Comparison of ENCODE assay signal across 29 cellular contexts in the genomic region with DNA sequence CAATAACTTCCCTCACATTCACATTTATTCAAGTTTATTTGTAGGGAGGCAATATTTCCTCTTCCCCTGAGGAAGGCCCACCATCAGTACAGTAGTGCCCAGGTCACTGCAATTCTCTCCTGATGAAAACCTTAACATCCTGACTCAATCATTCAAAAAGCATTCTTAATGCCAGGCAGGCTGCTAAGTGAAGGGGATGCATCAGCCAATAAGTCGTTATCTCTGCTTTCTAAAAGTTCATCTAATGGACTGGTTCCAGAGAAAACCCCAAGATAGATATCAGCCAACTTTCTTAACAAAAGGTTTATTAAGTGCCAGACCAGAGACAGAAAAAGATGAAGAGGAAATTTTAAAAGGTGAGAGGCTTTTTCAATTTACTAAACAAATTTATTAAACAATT.
"Had no signal": no experiment of that assay in that cellular context is flagged by ENCODE, and none has a peak within 500 bp of the region (broad histone marks: within the 10 kb centered on the region; RNA-seq: fewer than 3 reads in every experiment).

No MANE protein-coding gene starts in this region.

- DNase-seq: activated CD4-positive, alpha-beta memory T cell treated with anti-CD3 and anti-CD28 coated beads for 36 hours; activated CD4-positive, alpha-beta T cell treated with anti-CD3 and anti-CD28 coated beads for 36 hours; activated CD4-positive, alpha-beta T cell treated with anti-CD3 and anti-CD28 coated beads, Interleukin-2, amount 10 ng/mL, durations not matched to agents 24 days and 14 days; activated CD4-positive, CD25-positive, alpha-beta regulatory T cell; activated CD4-positive, CD25-positive, alpha-beta regulatory T cell treated with anti-CD3 and anti-CD28 coated beads, Interleukin-2, amount 50 U/mL, for 72 hours; activated CD8-positive, alpha-beta memory T cell treated with anti-CD3 and anti-CD28 coated beads, Interleukin-2, amount 10 ng/mL, durations not matched to agents 7 days and 5 days; activated CD8-positive, alpha-beta memory T cell treated with anti-CD3 and anti-CD28 coated beads, Interleukin-2, amount 50 U/mL, for 4 hours; activated CD8-positive, alpha-beta T cell treated with anti-CD3 and anti-CD28 coated beads, Interleukin-2, amount 10 ng/mL, durations not matched to agents 7 days and 5 days; activated gamma-delta T cell; activated naive CD4-positive, alpha-beta T cell treated with anti-CD3 and anti-CD28 coated beads, Interleukin-2, amount 50 U/mL, for 16 hours; activated naive CD4-positive, alpha-beta T cell treated with Interleukin-2 at 50 U/mL for 16 hours; activated T-cell treated with anti-CD3 and anti-CD28 coated beads, Interleukin-2, amount 50 U/mL, for 24 hours; activated T-cell treated with anti-CD3 and anti-CD28 coated beads, Interleukin-2, amount 50 U/mL, for 72 hours; adrenal gland; amygdala; aorta; body of pancreas; caudate nucleus; cerebellar nuclear complex; effector CD4-positive, alpha-beta T cell; esophagus squamous epithelium; foreskin melanocyte; heart right ventricle; T-helper 2 cell had no signal

- H3K4me3 Mint-ChIP-seq: activated CD4-positive, alpha-beta memory T cell treated with anti-CD3 and anti-CD28 coated beads for 36 hours; activated CD4-positive, alpha-beta T cell treated with anti-CD3 and anti-CD28 coated beads for 36 hours; activated CD4-positive, alpha-beta T cell treated with anti-CD3 and anti-CD28 coated beads, Interleukin-2, amount 10 ng/mL, durations not matched to agents 24 days and 14 days; activated CD8-positive, alpha-beta memory T cell treated with anti-CD3 and anti-CD28 coated beads, Interleukin-2, amount 10 ng/mL, durations not matched to agents 7 days and 5 days; activated CD8-positive, alpha-beta T cell treated with anti-CD3 and anti-CD28 coated beads, Interleukin-2, amount 10 ng/mL, durations not matched to agents 7 days and 5 days; activated T-cell treated with anti-CD3 and anti-CD28 coated beads, Interleukin-2, amount 50 U/mL, for 24 hours; activated T-cell treated with anti-CD3 and anti-CD28 coated beads, Interleukin-2, amount 50 U/mL, for 72 hours; dendritic cell treated with granulocyte-macrophage colony-stimulating factor and Interleukin-4, amounts not matched to agents 40 ng/mL and 50 ng/mL, for 4 days had no signal

- H3K9me3 ChIP-seq: adrenal gland, body of pancreas, esophagus squamous epithelium, gastroesophageal sphincter, heart right ventricle had no signal

- H3K9me3 Mint-ChIP-seq: activated CD4-positive, alpha-beta memory T cell treated with anti-CD3 and anti-CD28 coated beads for 36 hours; activated CD4-positive, alpha-beta T cell treated with anti-CD3 and anti-CD28 coated beads, Interleukin-2, amount 10 ng/mL, durations not matched to agents 24 days and 14 days; activated T-cell treated with anti-CD3 and anti-CD28 coated beads, Interleukin-2, amount 50 U/mL, for 24 hours; activated T-cell treated with anti-CD3 and anti-CD28 coated beads, Interleukin-2, amount 50 U/mL, for 72 hours; dendritic cell treated with granulocyte-macrophage colony-stimulating factor and Interleukin-4, amounts not matched to agents 40 ng/mL and 50 ng/mL, for 4 days had no signal

- H2AFZ ChIP-seq: hepatocyte had no signal

- H3K4me2 ChIP-seq: hepatocyte had no signal

- H3K36me3 ChIP-seq: adrenal gland, gastroesophageal sphincter had no signal

- H3K27ac Mint-ChIP-seq: activated CD4-positive, alpha-beta memory T cell treated with anti-CD3 and anti-CD28 coated beads for 36 hours; activated CD4-positive, alpha-beta T cell treated with anti-CD3 and anti-CD28 coated beads for 36 hours; activated CD4-positive, alpha-beta T cell treated with anti-CD3 and anti-CD28 coated beads, Interleukin-2, amount 10 ng/mL, durations not matched to agents 24 days and 14 days; activated CD8-positive, alpha-beta memory T cell treated with anti-CD3 and anti-CD28 coated beads, Interleukin-2, amount 10 ng/mL, durations not matched to agents 7 days and 5 days; activated CD8-positive, alpha-beta T cell treated with anti-CD3 and anti-CD28 coated beads, Interleukin-2, amount 10 ng/mL, durations not matched to agents 7 days and 5 days; activated T-cell treated with anti-CD3 and anti-CD28 coated beads, Interleukin-2, amount 50 U/mL, for 24 hours; activated T-cell treated with anti-CD3 and anti-CD28 coated beads, Interleukin-2, amount 50 U/mL, for 72 hours; dendritic cell treated with granulocyte-macrophage colony-stimulating factor and Interleukin-4, amounts not matched to agents 40 ng/mL and 50 ng/mL, for 4 days had no signal

- H3K27ac ChIP-seq: adrenal gland, body of pancreas, coronary artery, epithelial cell of prostate, esophagus squamous epithelium, gastroesophageal sphincter, heart right ventricle, hepatocyte had no signal

- ATAC-seq: activated CD4-positive, alpha-beta T cell treated with anti-CD3 and anti-CD28 coated beads for 36 hours; activated CD8-positive, alpha-beta memory T cell treated with anti-CD3 and anti-CD28 coated beads, Interleukin-2, amount 10 ng/mL, durations not matched to agents 7 days and 5 days; activated CD8-positive, alpha-beta T cell treated with anti-CD3 and anti-CD28 coated beads, Interleukin-2, amount 10 ng/mL, durations not matched to agents 7 days and 5 days; activated T-cell treated with anti-CD3 and anti-CD28 coated beads, Interleukin-2, amount 50 U/mL, for 72 hours; body of pancreas; gastroesophageal sphincter; heart right ventricle had no signal

- H3K4me3 ChIP-seq: adrenal gland, body of pancreas, coronary artery, esophagus squamous epithelium, gastroesophageal sphincter, heart right ventricle, hepatocyte had no signal

- H3K27me3 ChIP-seq: adrenal gland, body of pancreas, gastroesophageal sphincter, hepatocyte had no signal

- H3K27me3 Mint-ChIP-seq: activated CD4-positive, alpha-beta memory T cell treated with anti-CD3 and anti-CD28 coated beads for 36 hours; activated CD4-positive, alpha-beta T cell treated with anti-CD3 and anti-CD28 coated beads for 36 hours; activated CD4-positive, alpha-beta T cell treated with anti-CD3 and anti-CD28 coated beads, Interleukin-2, amount 10 ng/mL, durations not matched to agents 24 days and 14 days; activated CD8-positive, alpha-beta memory T cell treated with anti-CD3 and anti-CD28 coated beads, Interleukin-2, amount 10 ng/mL, durations not matched to agents 7 days and 5 days; activated T-cell treated with anti-CD3 and anti-CD28 coated beads, Interleukin-2, amount 50 U/mL, for 24 hours had no signal
